ENCODE assay signal across 1 cellular context in the genomic region with DNA sequence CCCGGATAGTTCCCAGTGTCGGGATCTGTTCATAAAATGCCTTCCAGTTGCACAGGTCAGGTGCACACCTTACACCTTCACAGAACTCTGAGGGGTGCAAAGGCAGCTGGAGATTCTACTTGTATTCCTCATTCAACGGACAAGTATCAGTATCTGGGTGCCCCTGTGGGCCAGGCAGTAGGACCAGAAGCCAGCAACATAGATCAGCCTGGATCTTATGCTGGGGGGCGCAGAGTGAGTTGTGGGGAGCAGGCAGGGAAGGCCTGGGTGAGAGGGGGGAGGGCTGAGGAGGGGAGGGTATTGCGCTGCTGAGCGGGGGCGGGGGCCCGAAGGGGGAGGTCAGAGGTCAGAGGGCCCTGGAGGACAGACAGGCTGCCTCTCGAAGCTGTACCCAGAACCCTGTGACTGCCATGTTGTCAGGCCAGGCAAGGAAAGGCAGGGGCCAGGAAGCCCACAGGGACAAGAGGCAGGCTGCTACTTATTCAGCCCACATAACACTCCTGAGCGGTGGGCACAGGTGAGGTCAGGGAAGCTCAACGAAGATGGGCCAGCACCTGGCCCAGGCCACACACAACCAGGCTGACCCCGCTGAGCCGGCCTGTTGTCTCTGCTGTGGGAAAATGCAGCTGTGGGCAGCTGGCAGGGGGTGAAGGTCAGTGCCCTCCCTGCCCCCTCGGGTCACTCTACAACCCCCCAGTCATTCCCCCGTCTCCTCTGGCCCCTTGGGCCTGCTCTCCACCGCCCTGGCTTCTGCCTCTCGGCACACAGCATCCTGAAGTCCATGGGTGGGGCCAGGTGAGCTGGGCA.
A peak's percentile ranks its signal among the peaks of the same experiment; 100 is the strongest.
TF ChIP-seq lines count a peak whose summit lies in the region.

No MANE protein-coding gene starts in this region.

TF ChIP-seq in HepG2, 621 proteins besides CTCF, POLR2A, EP300 and RAD21 (continued from another document and continues in another):
- TF ChIP-seq, protein P1, sequence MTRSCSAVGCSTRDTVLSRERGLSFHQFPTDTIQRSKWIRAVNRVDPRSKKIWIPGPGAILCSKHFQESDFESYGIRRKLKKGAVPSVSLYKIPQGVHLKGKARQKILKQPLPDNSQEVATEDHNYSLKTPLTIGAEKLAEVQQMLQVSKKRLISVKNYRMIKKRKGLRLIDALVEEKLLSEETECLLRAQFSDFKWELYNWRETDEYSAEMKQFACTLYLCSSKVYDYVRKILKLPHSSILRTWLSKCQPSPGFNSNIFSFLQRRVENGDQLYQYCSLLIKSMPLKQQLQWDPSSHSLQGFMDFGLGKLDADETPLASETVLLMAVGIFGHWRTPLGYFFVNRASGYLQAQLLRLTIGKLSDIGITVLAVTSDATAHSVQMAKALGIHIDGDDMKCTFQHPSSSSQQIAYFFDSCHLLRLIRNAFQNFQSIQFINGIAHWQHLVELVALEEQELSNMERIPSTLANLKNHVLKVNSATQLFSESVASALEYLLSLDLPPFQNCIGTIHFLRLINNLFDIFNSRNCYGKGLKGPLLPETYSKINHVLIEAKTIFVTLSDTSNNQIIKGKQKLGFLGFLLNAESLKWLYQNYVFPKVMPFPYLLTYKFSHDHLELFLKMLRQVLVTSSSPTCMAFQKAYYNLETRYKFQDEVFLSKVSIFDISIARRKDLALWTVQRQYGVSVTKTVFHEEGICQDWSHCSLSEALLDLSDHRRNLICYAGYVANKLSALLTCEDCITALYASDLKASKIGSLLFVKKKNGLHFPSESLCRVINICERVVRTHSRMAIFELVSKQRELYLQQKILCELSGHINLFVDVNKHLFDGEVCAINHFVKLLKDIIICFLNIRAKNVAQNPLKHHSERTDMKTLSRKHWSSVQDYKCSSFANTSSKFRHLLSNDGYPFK (CRISPR knock-in tag; IDR thresholded peaks at IDR 0.05; ENCODE audit: borderline replicate concordance) = peak; percentile 80; the same call in 1 of the 2 replicates
- TF ChIP-seq SALL1 (CRISPR knock-in tag; IDR thresholded peaks at IDR 0.05) (0 out of 2 replicates have a peak, but pooled peaks have one; percentile 4), IRX3 (CRISPR knock-in tag; IDR thresholded peaks at IDR 0.05; ENCODE audit: borderline replicate concordance, low read depth) (no peak), NR2F1 (CRISPR knock-in tag; IDR thresholded peaks at IDR 0.05) (peak in 1 of 2 experiments; percentile 47; a peak in 1 of 4 replicates), NR2C2 (CRISPR knock-in tag; IDR thresholded peaks at IDR 0.05; ENCODE audit: borderline replicate concordance) (peak; percentile 90), RXRA (CRISPR knock-in tag; IDR thresholded peaks at IDR 0.05) (peak; percentile 62; the same call in 1 of the 2 replicates), ZNF761 (CRISPR knock-in tag; conservative IDR thresholded peaks at IDR 0.05) (no peak), ZNF329 (CRISPR knock-in tag; IDR thresholded peaks at IDR 0.05; ENCODE audit: low read depth) (no peak), ZNF598 (CRISPR knock-in tag; IDR thresholded peaks at IDR 0.05; ENCODE audit: borderline replicate concordance) (no peak), AKAP8 (CRISPR knock-in tag; IDR thresholded peaks at IDR 0.05) (no peak; the same call in 1 of the 2 replicates), CBX2 (IDR thresholded peaks at IDR 0.05; ENCODE audit: low read depth, low read length) (no peak), CBX2 (CRISPR knock-in tag; IDR thresholded peaks at IDR 0.05; ENCODE audit: low read depth) (no peak), HDAC1 (CRISPR knock-in tag; IDR thresholded peaks at IDR 0.05) (no peak), POGZ (CRISPR knock-in tag; IDR thresholded peaks at IDR 0.05) (no peak), NFKB2 (CRISPR knock-in tag; IDR thresholded peaks at IDR 0.05; ENCODE audit: borderline replicate concordance) (0 out of 2 replicates have a peak, but pooled peaks have one; percentile 26)
- TF ChIP-seq, protein P2, sequence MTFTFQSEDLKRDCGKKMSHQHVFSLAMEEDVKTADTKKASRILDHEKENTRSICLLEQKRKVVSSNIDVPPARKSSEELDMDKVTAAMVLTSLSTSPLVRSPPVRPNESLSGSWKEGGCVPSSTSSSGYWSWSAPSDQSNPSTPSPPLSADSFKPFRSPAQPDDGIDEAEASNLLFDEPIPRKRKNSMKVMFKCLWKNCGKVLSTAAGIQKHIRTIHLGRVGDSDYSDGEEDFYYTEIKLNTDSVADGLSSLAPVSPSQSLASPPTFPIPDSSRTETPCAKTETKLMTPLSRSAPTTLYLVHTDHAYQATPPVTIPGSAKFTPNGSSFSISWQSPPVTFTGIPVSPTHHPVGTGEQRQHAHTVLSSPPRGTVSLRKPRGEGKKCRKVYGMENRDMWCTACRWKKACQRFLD (CRISPR knock-in tag; IDR thresholded peaks at IDR 0.05; ENCODE audit: borderline replicate concordance) = no peak
- TF ChIP-seq, protein P3, sequence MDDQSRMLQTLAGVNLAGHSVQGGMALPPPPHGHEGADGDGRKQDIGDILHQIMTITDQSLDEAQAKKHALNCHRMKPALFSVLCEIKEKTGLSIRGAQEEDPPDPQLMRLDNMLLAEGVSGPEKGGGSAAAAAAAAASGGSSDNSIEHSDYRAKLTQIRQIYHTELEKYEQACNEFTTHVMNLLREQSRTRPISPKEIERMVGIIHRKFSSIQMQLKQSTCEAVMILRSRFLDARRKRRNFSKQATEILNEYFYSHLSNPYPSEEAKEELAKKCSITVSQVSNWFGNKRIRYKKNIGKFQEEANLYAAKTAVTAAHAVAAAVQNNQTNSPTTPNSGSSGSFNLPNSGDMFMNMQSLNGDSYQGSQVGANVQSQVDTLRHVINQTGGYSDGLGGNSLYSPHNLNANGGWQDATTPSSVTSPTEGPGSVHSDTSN (CRISPR knock-in tag; IDR thresholded peaks at IDR 0.05; ENCODE audit: borderline replicate concordance) = no peak
- TF ChIP-seq, protein P4, sequence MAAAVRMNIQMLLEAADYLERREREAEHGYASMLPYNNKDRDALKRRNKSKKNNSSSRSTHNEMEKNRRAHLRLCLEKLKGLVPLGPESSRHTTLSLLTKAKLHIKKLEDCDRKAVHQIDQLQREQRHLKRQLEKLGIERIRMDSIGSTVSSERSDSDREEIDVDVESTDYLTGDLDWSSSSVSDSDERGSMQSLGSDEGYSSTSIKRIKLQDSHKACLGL (CRISPR knock-in tag; IDR thresholded peaks at IDR 0.05) = no peak; the same call in 1 of the 2 replicates
- TF ChIP-seq, protein P5, sequence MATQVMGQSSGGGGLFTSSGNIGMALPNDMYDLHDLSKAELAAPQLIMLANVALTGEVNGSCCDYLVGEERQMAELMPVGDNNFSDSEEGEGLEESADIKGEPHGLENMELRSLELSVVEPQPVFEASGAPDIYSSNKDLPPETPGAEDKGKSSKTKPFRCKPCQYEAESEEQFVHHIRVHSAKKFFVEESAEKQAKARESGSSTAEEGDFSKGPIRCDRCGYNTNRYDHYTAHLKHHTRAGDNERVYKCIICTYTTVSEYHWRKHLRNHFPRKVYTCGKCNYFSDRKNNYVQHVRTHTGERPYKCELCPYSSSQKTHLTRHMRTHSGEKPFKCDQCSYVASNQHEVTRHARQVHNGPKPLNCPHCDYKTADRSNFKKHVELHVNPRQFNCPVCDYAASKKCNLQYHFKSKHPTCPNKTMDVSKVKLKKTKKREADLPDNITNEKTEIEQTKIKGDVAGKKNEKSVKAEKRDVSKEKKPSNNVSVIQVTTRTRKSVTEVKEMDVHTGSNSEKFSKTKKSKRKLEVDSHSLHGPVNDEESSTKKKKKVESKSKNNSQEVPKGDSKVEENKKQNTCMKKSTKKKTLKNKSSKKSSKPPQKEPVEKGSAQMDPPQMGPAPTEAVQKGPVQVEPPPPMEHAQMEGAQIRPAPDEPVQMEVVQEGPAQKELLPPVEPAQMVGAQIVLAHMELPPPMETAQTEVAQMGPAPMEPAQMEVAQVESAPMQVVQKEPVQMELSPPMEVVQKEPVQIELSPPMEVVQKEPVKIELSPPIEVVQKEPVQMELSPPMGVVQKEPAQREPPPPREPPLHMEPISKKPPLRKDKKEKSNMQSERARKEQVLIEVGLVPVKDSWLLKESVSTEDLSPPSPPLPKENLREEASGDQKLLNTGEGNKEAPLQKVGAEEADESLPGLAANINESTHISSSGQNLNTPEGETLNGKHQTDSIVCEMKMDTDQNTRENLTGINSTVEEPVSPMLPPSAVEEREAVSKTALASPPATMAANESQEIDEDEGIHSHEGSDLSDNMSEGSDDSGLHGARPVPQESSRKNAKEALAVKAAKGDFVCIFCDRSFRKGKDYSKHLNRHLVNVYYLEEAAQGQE (IDR thresholded peaks at IDR 0.05; ENCODE audit: borderline replicate concordance in 1 of 2, low read depth in 1 of 2, low read length in 2 of 2) = no peak
- TF ChIP-seq, protein P6, sequence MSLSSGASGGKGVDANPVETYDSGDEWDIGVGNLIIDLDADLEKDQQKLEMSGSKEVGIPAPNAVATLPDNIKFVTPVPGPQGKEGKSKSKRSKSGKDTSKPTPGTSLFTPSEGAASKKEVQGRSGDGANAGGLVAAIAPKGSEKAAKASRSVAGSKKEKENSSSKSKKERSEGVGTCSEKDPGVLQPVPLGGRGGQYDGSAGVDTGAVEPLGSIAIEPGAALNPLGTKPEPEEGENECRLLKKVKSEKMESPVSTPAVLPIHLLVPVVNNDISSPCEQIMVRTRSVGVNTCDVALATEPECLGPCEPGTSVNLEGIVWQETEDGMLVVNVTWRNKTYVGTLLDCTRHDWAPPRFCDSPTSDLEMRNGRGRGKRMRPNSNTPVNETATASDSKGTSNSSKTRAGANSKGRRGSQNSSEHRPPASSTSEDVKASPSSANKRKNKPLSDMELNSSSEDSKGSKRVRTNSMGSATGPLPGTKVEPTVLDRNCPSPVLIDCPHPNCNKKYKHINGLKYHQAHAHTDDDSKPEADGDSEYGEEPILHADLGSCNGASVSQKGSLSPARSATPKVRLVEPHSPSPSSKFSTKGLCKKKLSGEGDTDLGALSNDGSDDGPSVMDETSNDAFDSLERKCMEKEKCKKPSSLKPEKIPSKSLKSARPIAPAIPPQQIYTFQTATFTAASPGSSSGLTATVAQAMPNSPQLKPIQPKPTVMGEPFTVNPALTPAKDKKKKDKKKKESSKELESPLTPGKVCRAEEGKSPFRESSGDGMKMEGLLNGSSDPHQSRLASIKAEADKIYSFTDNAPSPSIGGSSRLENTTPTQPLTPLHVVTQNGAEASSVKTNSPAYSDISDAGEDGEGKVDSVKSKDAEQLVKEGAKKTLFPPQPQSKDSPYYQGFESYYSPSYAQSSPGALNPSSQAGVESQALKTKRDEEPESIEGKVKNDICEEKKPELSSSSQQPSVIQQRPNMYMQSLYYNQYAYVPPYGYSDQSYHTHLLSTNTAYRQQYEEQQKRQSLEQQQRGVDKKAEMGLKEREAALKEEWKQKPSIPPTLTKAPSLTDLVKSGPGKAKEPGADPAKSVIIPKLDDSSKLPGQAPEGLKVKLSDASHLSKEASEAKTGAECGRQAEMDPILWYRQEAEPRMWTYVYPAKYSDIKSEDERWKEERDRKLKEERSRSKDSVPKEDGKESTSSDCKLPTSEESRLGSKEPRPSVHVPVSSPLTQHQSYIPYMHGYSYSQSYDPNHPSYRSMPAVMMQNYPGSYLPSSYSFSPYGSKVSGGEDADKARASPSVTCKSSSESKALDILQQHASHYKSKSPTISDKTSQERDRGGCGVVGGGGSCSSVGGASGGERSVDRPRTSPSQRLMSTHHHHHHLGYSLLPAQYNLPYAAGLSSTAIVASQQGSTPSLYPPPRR (CRISPR knock-in tag; IDR thresholded peaks at IDR 0.05; ENCODE audit: borderline replicate concordance) = no peak
- TF ChIP-seq, protein P7, sequence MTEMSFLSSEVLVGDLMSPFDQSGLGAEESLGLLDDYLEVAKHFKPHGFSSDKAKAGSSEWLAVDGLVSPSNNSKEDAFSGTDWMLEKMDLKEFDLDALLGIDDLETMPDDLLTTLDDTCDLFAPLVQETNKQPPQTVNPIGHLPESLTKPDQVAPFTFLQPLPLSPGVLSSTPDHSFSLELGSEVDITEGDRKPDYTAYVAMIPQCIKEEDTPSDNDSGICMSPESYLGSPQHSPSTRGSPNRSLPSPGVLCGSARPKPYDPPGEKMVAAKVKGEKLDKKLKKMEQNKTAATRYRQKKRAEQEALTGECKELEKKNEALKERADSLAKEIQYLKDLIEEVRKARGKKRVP (CRISPR knock-in tag; IDR thresholded peaks at IDR 0.05) = no peak
- TF ChIP-seq, protein P8, sequence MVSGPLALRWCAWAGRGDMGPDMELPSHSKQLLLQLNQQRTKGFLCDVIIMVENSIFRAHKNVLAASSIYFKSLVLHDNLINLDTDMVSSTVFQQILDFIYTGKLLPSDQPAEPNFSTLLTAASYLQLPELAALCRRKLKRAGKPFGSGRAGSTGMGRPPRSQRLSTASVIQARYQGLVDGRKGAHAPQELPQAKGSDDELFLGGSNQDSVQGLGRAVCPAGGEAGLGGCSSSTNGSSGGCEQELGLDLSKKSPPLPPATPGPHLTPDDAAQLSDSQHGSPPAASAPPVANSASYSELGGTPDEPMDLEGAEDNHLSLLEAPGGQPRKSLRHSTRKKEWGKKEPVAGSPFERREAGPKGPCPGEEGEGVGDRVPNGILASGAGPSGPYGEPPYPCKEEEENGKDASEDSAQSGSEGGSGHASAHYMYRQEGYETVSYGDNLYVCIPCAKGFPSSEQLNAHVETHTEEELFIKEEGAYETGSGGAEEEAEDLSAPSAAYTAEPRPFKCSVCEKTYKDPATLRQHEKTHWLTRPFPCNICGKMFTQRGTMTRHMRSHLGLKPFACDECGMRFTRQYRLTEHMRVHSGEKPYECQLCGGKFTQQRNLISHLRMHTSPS (CRISPR knock-in tag; IDR thresholded peaks at IDR 0.05; ENCODE audit: low read depth) = no peak
- TF ChIP-seq, protein P9, sequence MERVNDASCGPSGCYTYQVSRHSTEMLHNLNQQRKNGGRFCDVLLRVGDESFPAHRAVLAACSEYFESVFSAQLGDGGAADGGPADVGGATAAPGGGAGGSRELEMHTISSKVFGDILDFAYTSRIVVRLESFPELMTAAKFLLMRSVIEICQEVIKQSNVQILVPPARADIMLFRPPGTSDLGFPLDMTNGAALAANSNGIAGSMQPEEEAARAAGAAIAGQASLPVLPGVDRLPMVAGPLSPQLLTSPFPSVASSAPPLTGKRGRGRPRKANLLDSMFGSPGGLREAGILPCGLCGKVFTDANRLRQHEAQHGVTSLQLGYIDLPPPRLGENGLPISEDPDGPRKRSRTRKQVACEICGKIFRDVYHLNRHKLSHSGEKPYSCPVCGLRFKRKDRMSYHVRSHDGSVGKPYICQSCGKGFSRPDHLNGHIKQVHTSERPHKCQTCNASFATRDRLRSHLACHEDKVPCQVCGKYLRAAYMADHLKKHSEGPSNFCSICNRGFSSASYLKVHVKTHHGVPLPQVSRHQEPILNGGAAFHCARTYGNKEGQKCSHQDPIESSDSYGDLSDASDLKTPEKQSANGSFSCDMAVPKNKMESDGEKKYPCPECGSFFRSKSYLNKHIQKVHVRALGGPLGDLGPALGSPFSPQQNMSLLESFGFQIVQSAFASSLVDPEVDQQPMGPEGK (CRISPR knock-in tag; IDR thresholded peaks at IDR 0.05) = peak; percentile 24; the same call in 1 of the 2 replicates
- TF ChIP-seq, protein P10, sequence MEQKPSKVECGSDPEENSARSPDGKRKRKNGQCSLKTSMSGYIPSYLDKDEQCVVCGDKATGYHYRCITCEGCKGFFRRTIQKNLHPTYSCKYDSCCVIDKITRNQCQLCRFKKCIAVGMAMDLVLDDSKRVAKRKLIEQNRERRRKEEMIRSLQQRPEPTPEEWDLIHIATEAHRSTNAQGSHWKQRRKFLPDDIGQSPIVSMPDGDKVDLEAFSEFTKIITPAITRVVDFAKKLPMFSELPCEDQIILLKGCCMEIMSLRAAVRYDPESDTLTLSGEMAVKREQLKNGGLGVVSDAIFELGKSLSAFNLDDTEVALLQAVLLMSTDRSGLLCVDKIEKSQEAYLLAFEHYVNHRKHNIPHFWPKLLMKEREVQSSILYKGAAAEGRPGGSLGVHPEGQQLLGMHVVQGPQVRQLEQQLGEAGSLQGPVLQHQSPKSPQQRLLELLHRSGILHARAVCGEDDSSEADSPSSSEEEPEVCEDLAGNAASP (CRISPR knock-in tag; IDR thresholded peaks at IDR 0.05; ENCODE audit: borderline replicate concordance) = peak; percentile 90; the same call in 1 of the 2 replicates
